28 cellular contexts compared by ENCODE assay signal in the genomic region with DNA sequence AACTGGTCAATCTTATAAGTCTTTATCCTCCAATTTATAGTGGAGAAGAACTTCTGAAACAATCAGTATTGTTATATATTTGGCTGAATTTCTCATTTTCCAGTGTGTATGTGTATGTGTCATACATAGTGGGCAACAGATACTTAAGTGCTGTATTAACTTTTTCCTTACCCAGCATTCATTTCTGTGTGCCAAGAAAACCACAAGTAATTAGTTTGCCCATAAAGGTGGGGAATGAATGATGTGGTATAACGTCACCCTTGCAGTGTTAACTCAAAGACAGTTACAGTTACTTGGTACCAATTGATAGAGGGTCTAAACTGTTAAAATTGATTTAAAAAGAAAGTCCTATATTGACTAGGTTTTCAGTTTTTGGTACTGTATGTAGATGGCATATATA. TPM values are rescaled to one million over a fixed set of nuclear protein-coding genes. Genes with fewer than 3 reads are reported as not detected.
DNase-seq lines count a peak whose midpoint lies in the region; ATAC-seq and TF ChIP-seq lines count a peak whose summit lies in the region.
"Had no signal": no experiment of that assay in that cellular context is flagged by ENCODE, and none has a peak within 500 bp of the region (broad histone marks: within the 10 kb centered on the region; RNA-seq: fewer than 3 reads in every experiment).

No MANE protein-coding gene starts in this region.

- DNase-seq in mammary epithelial cell = peak; percentile 21
- no peak for DNase-seq in breast epithelium (ENCODE audit: low spot score in 2 of 2)
- DNase-seq in upper lobe of right lung = no peak
- DNase-seq in NCI-H82 (lab: John Stamatoyannopoulos, UW) = no peak
- DNase-seq in SJCRH30 = no peak
- DNase-seq in PC-3 = no peak
- DNase-seq: ACHN; activated CD4-positive, alpha-beta T cell treated with anti-CD3 and anti-CD28 coated beads, Interleukin-2, amount 50 U/mL, for 1 hour; activated CD8-positive, alpha-beta memory T cell treated with anti-CD3 and anti-CD28 coated beads, Interleukin-2, amount 50 U/mL, for 4 hours; activated effector memory CD4-positive, alpha-beta T cell treated with Interleukin-2 at 50 U/mL for 16 hours; DMS79; effector memory CD8-positive, alpha-beta T cell; GM23248; kidney; lower lobe of right lung; NCI-H187; NCI-H526 treated with DMSO at 0.1 percent for 48 hours; RPMI8226; substantia nigra had no signal

- no peak for TF ChIP-seq POLR2A in breast epithelium (IDR thresholded peaks at IDR 0.05)

- H3K36me3 ChIP-seq in mammary epithelial cell (ENCODE audit: insufficient read depth, low read length) (no peaks in the 10 kb centered on the region), breast epithelium (no peaks in the 10 kb centered on the region), Loucy (ENCODE audit: insufficient read depth, low read length) (peaks cover 4% of the 10 kb centered on the region; the same call in 1 of the 2 replicates), muscle layer of colon (ENCODE audit: insufficient read depth, low read length) (no peaks in the 10 kb centered on the region), upper lobe of right lung (no peaks in the 10 kb centered on the region), SJCRH30 (peaks cover 4% of the 10 kb centered on the region; the same call in 1 of the 2 replicates), PC-3 (ENCODE audit: low read depth, low read length) (no peaks in the 10 kb centered on the region)
- H3K36me3 ChIP-seq: BLaER1, lower lobe of right lung had no signal

- TF ChIP-seq CTCF in mammary epithelial cell (conservative IDR thresholded peaks at IDR 0.05 in 1 of 2, IDR thresholded peaks at IDR 0.05 in 1 of 2; ENCODE audit: extremely low read depth in 1 of 2, insufficient read depth in 1 of 2, low read depth in 1 of 2, low read length in 2 of 2) (no peak), breast epithelium (IDR thresholded peaks at IDR 0.05) (no peak), Loucy (conservative IDR thresholded peaks at IDR 0.05; ENCODE audit: low read length) (no peak), upper lobe of right lung (IDR thresholded peaks at IDR 0.05) (no peak), PC-3 (conservative IDR thresholded peaks at IDR 0.05; ENCODE audit: low read depth, low read length) (no peak)

- dilution Hi-C loops in mammary epithelial cell (cut with HindIII; ENCODE audit: low sequenced_read_pairs) = no loop called here

- H3K4me2 ChIP-seq in mammary epithelial cell (ENCODE audit: insufficient read depth, low read depth, low read length) (no peak overlapping the region), Loucy (ENCODE audit: low read depth, low read length, poor library complexity, severe bottlenecking) (peak overlapping the region; percentile 84), PC-3 (ENCODE audit: low read length) (no peak overlapping the region)
- H3K4me2 ChIP-seq: BLaER1 had no signal

- H3K9ac ChIP-seq in mammary epithelial cell (ENCODE audit: insufficient read depth, low read length) = no peak overlapping the region
- peak overlapping the region; percentile 78 for H3K9ac ChIP-seq in Loucy (ENCODE audit: low read depth, low read length, poor library complexity, severe bottlenecking)
- no peak overlapping the region for H3K9ac ChIP-seq in muscle layer of colon (ENCODE audit: low read length)
- H3K9ac ChIP-seq in PC-3 (ENCODE audit: low read length) = no peak overlapping the region
- H3K9ac ChIP-seq: BLaER1, GM23248 had no signal

- H3K4me3 ChIP-seq in mammary epithelial cell (replicated peaks in 1 of 3; ENCODE audit: insufficient read depth in 1 of 3, low read depth in 2 of 3, low read length in 3 of 3) (no peak overlapping the region), breast epithelium (peak overlapping the region in 1 of 3 donors; percentile 14), Loucy (ENCODE audit: low read length, poor library complexity, severe bottlenecking) (peak overlapping the region; percentile 75), muscle layer of colon (ENCODE audit: low read depth in 1 of 2, low read length in 2 of 2) (peak overlapping the region in 1 of 2 donors; percentile 39), upper lobe of right lung (peak overlapping the region; percentile 8), SJCRH30 (no peak overlapping the region), PC-3 (ENCODE audit: low read length) (no peak overlapping the region)
- H3K4me3 ChIP-seq: BLaER1, GM23248, K562, SK-N-MC had no signal

- H3K27me3 ChIP-seq in mammary epithelial cell (ENCODE audit: insufficient read depth, low read length) = no peaks in the 10 kb centered on the region
- no peaks in the 10 kb centered on the region for H3K27me3 ChIP-seq in breast epithelium
- no peaks in the 10 kb centered on the region for H3K27me3 ChIP-seq in Loucy (ENCODE audit: insufficient read depth, low read length, poor library complexity, severe bottlenecking)
- H3K27me3 ChIP-seq in muscle layer of colon (ENCODE audit: control insufficient read depth in 1 of 2, insufficient read depth in 2 of 2, low read length in 2 of 2) = no peaks in the 10 kb centered on the region
- no peaks in the 10 kb centered on the region for H3K27me3 ChIP-seq in upper lobe of right lung
- no peaks in the 10 kb centered on the region for H3K27me3 ChIP-seq in SJCRH30
- H3K27me3 ChIP-seq in PC-3 (ENCODE audit: low read length) = no peaks in the 10 kb centered on the region
- H3K27me3 ChIP-seq: BLaER1, gastroesophageal sphincter had no signal

- CTCF ChIA-PET in mammary epithelial cell (lab: Charles Lee; ENCODE audit: low non-redundant PET) = no interaction called here
- CTCF ChIA-PET in PC-3 (lab: Charles Lee) = no interaction called here

- no peak overlapping the region for H3K27ac ChIP-seq in mammary epithelial cell (ENCODE audit: insufficient read depth, low read depth, low read length)
- no peak overlapping the region for H3K27ac ChIP-seq in breast epithelium
- H3K27ac ChIP-seq in muscle layer of colon (ENCODE audit: low read depth, low read length) = peak overlapping the region; percentile 7
- no peak overlapping the region for H3K27ac ChIP-seq in upper lobe of right lung
- H3K27ac ChIP-seq in SJCRH30 = no peak overlapping the region
- no peak overlapping the region for H3K27ac ChIP-seq in PC-3 (ENCODE audit: low read length)
- H3K27ac ChIP-seq: BLaER1, GM23248, lower lobe of right lung, SK-N-MC, VCaP had no signal

- H3K4me1 ChIP-seq in mammary epithelial cell (ENCODE audit: insufficient read depth, low read length) (no peaks in the 10 kb centered on the region), breast epithelium (no peaks in the 10 kb centered on the region), Loucy (ENCODE audit: insufficient read depth, low read length, poor library complexity, severe bottlenecking) (peaks cover 63% of the 10 kb centered on the region), muscle layer of colon (ENCODE audit: insufficient read depth, low read length) (peaks cover 31% of the 10 kb centered on the region), upper lobe of right lung (peaks cover 19% of the 10 kb centered on the region), SJCRH30 (no peaks in the 10 kb centered on the region), PC-3 (ENCODE audit: insufficient read depth, low read length) (no peaks in the 10 kb centered on the region)

- H3F3A ChIP-seq in Loucy (ENCODE audit: low read depth) = peaks cover 5% of the 10 kb centered on the region; the same call in 1 of the 2 replicates
- H3F3A ChIP-seq in PC-3 (ENCODE audit: low read length, unreplicated experiment) = no peaks in the 10 kb centered on the region

- BruUV-seq in mammary epithelial cell (replicated peaks; lab: Mats Ljungman, UMichigan) (no TSS peak), PC-3 (replicated peaks; lab: Mats Ljungman, UMichigan) (no TSS peak)

- H2AFZ ChIP-seq in mammary epithelial cell (ENCODE audit: low read depth, low read length) (no peak overlapping the region), Loucy (ENCODE audit: low read length) (no peak overlapping the region), PC-3 (ENCODE audit: low read length) (no peak overlapping the region)
- H2AFZ ChIP-seq: GM23248 had no signal

- ATAC-seq in upper lobe of right lung (no peak), PC-3 (no peak)
- ATAC-seq: effector memory CD8-positive, alpha-beta T cell; esophagus mucosa; gastroesophageal sphincter; K562; lower lobe of right lung had no signal

- H3K9me3 ChIP-seq in mammary epithelial cell (replicated peaks; ENCODE audit: insufficient read depth, low read length) = no peaks in the 10 kb centered on the region
- H3K9me3 ChIP-seq in breast epithelium = no peaks in the 10 kb centered on the region
- no peaks in the 10 kb centered on the region for H3K9me3 ChIP-seq in Loucy (ENCODE audit: insufficient read depth, low read depth, low read length)
- H3K9me3 ChIP-seq in muscle layer of colon (ENCODE audit: low read length) = no peaks in the 10 kb centered on the region
- H3K9me3 ChIP-seq in upper lobe of right lung = no peaks in the 10 kb centered on the region
- no peaks in the 10 kb centered on the region for H3K9me3 ChIP-seq in SJCRH30 (replicated peaks)
- H3K9me3 ChIP-seq in PC-3 (ENCODE audit: low read length) = no peaks in the 10 kb centered on the region
- H3K9me3 ChIP-seq: BLaER1, gastroesophageal sphincter, lower lobe of right lung had no signal

- H3K9me2 ChIP-seq in Loucy (replicated peaks; ENCODE audit: low read depth, low read length) = no peaks in the 10 kb centered on the region
- H3K9me2 ChIP-seq in PC-3 (replicated peaks; ENCODE audit: low read length) = no peaks in the 10 kb centered on the region

- POLR2A ChIA-PET in PC-3 (lab: Charles Lee; ENCODE audit: unreplicated experiment) = no interaction called here

- no peaks in the 10 kb centered on the region for H4K20me1 ChIP-seq in mammary epithelial cell (ENCODE audit: insufficient read depth, low read length)
- no peaks in the 10 kb centered on the region for H4K20me1 ChIP-seq in Loucy (ENCODE audit: insufficient read depth, low read length, poor library complexity, severe bottlenecking)
- H4K20me1 ChIP-seq in PC-3 (ENCODE audit: low read length) = no peaks in the 10 kb centered on the region
- H4K20me1 ChIP-seq: BLaER1 had no signal

- in situ Hi-C loops in mammary epithelial cell (cut with MboI; ENCODE audit: low sequenced_read_pairs in 2 of 2) = no loop called here

- no peaks in the 10 kb centered on the region for H3K79me2 ChIP-seq in mammary epithelial cell (ENCODE audit: insufficient read depth, low read length)
- peaks cover 79% of the 10 kb centered on the region for H3K79me2 ChIP-seq in Loucy (ENCODE audit: insufficient read depth, low read length)
- H3K79me2 ChIP-seq in PC-3 (ENCODE audit: low read length) = no peaks in the 10 kb centered on the region

- intact Hi-C loops in mammary epithelial cell (cut with micrococcal nuclease) = no loop called here
- intact Hi-C loops in breast epithelium (cut with DNase I; ENCODE audit: low total_unique reads) = no loop called here
- intact Hi-C loops in upper lobe of right lung (cut with DNase I) = no loop called here
- intact Hi-C loops in PC-3 (cut with micrococcal nuclease) = no loop called here

- 94% methylated on average over 1 of the region's 1 CpG for WGBS in mammary epithelial cell (ENCODE audit: low coverage, missing lambda C conversion rate)

RNA-seq across cellular contexts. Expression of a gene that starts 2.0 kb away (rescaled TPM):
- not detected for total RNA-seq in mammary epithelial cell
- not detected for polyA plus RNA-seq in mammary epithelial cell
- not detected for polyA minus RNA-seq in mammary epithelial cell
- total RNA-seq in breast epithelium = 10 to 100 TPM; 14.1 to 92.5 (median 17.7) TPM
- 10.6 TPM for total RNA-seq in upper lobe of right lung
- not detected in 2 replicates for total RNA-seq in SJCRH30 (2014; rRNA removed; shearing (Covaris generic))
- total RNA-seq in PC-3 (2014; rRNA removed) = not detected in 2 replicates
- total RNA-seq: T-helper 2 cell treated with Interferon-gamma antibody and Interleukin-4, amounts not matched to agents 100 ng/mL and 5 ng/mL, for 36 hours had no signal

RNA-seq across cellular contexts. Expression of a gene that starts 21.9 kb away (rescaled TPM):
- total RNA-seq in mammary epithelial cell (not detected), breast epithelium (10 to 100 TPM; 12.8 to 39.2 (median 30.0) TPM), upper lobe of right lung (6.5 TPM), PC-3 (2014; rRNA removed) (not detected in 2 replicates)
- polyA plus RNA-seq in mammary epithelial cell = not detected
- polyA minus RNA-seq in mammary epithelial cell = not detected
- 0.08 TPM in 1 of 2 replicates, not detected in the other for total RNA-seq in SJCRH30 (2014; rRNA removed; shearing (Covaris generic))
- total RNA-seq: K562; T-helper 2 cell treated with Interferon-gamma antibody and Interleukin-4, amounts not matched to agents 100 ng/mL and 5 ng/mL, for 36 hours had no signal

Comparison
In these comparisons a context has a peak if more than half of its experiments do, and no peak if none do; other contexts are left out.
1. RNA of a gene that starts 2.0 kb away (total RNA-seq): 14.1 to 92.5 TPM in breast epithelium and 10.6 TPM in upper lobe of right lung (single experiment); not detected in mammary epithelial cell, not detected in SJCRH30 and not detected in PC-3; every median in the first group is over 10 times any median in the second.
2. H3K4me3 ChIP-seq: peak in Loucy (single experiment) and upper lobe of right lung (single experiment); none in mammary epithelial cell (0 of 3), SJCRH30 (single experiment) and PC-3 (single experiment).